In genomic region chr17:348012-348411, GRCh38 we compare ENCODE assay signal across 24 cellular contexts. TPM values are rescaled to one million over a fixed set of nuclear protein-coding genes. Genes with fewer than 3 reads are reported as not detected.
DNase-seq lines count a peak whose midpoint lies in the region; ATAC-seq, FAIRE-seq and TF ChIP-seq lines count a peak whose summit lies in the region.
"Had no signal": no experiment of that assay in that cellular context is flagged by ENCODE, and none has a peak within 500 bp of the region (broad histone marks: within the 10 kb centered on the region; RNA-seq: fewer than 3 reads in every experiment).

No MANE protein-coding gene starts in this region.

- H3K4me3 ChIP-seq in heart right ventricle (no peak overlapping the region), kidney (ENCODE audit: low read length in 2 of 2) (no peak overlapping the region), prostate gland (no peak overlapping the region), upper lobe of right lung (no peak overlapping the region), sigmoid colon (no peak overlapping the region)
- H3K4me3 ChIP-seq: mucosa of descending colon, SJCRH30 had no signal

- ATAC-seq in heart right ventricle: no peak
- no peak for ATAC-seq in left cardiac atrium
- no peak for ATAC-seq in upper lobe of right lung
- ATAC-seq in GM21390 (IDR thresholded peaks at IDR 0.05; ENCODE audit: unreplicated experiment): no peak
- ATAC-seq: activated T-cell treated with anti-CD3 and anti-CD28 coated beads, Interleukin-2, amount 50 U/mL, for 4 hours; mucosa of descending colon had no signal

- no peak for TF ChIP-seq EP300 in sigmoid colon (IDR thresholded peaks at IDR 0.05)

- H3K9ac ChIP-seq in kidney (ENCODE audit: low read length in 2 of 2): no peak overlapping the region

- no peaks in the 10 kb centered on the region for H3K36me3 ChIP-seq in heart right ventricle
- H3K36me3 ChIP-seq in kidney (ENCODE audit: control insufficient read depth in 1 of 2, insufficient read depth in 2 of 2, low read length in 2 of 2): no peaks in the 10 kb centered on the region
- H3K36me3 ChIP-seq in prostate gland: no peaks in the 10 kb centered on the region
- H3K36me3 ChIP-seq in upper lobe of right lung: no peaks in the 10 kb centered on the region
- no peaks in the 10 kb centered on the region for H3K36me3 ChIP-seq in sigmoid colon
- H3K36me3 ChIP-seq: SJCRH30 had no signal

- FAIRE-seq in kidney (lab: Jason Lieb, UNC): no peak
- FAIRE-seq in RCC 7860 (lab: Jason Lieb, UNC): no peak
- FAIRE-seq: colon, D721Med had no signal

- TF ChIP-seq POLR2A in prostate gland (IDR thresholded peaks at IDR 0.05) (no peak), sigmoid colon (IDR thresholded peaks at IDR 0.05) (no peak)

- H3K27ac ChIP-seq in heart right ventricle (peak overlapping the region; percentile 51 to 96 (median 83)), kidney (ENCODE audit: low read depth in 2 of 2, low read length in 2 of 2) (peak overlapping the region; percentile 51 to 66), prostate gland (peak overlapping the region; percentile 71 to 82), upper lobe of right lung (peak overlapping the region; percentile 87), sigmoid colon (peak overlapping the region in 2 of 4 donors; percentile 64 to 68)
- H3K27ac ChIP-seq: SJCRH30 had no signal

- WGBS in heart right ventricle, 2 donors: 41 to 56% methylated on average over 2 of the region's 2 CpGs
- 48% methylated on average over 2 of the region's 2 CpGs for WGBS in prostate gland
- WGBS in sigmoid colon, 2 donors: 43 to 57% methylated on average over 2 of the region's 2 CpGs

- H3K27me3 ChIP-seq in heart right ventricle (no peaks in the 10 kb centered on the region), prostate gland (replicated peaks; ENCODE audit: insufficient read depth) (no peaks in the 10 kb centered on the region), upper lobe of right lung (no peaks in the 10 kb centered on the region), sigmoid colon (no peaks in the 10 kb centered on the region)
- H3K27me3 ChIP-seq: SJCRH30 had no signal

- TF ChIP-seq CTCF in heart right ventricle (IDR thresholded peaks at IDR 0.05): no peak
- TF ChIP-seq CTCF in kidney (IDR thresholded peaks at IDR 0.05; ENCODE audit: borderline replicate concordance, extremely low read depth, insufficient read depth): no peak
- no peak for TF ChIP-seq CTCF in prostate gland (IDR thresholded peaks at IDR 0.05)
- TF ChIP-seq CTCF in upper lobe of right lung (IDR thresholded peaks at IDR 0.05): no peak
- no peak for TF ChIP-seq CTCF in sigmoid colon (IDR thresholded peaks at IDR 0.05)

- DNase-seq in heart right ventricle (no peak), left cardiac atrium (no peak), kidney (no peak), prostate gland (ENCODE audit: low spot score) (no peak), upper lobe of right lung (no peak), RCC 7860 (ENCODE audit: low spot score) (no peak), sigmoid colon (no peak)
- DNase-seq: 8988T; activated gamma-delta T cell; activated naive CD8-positive, alpha-beta T cell treated with anti-CD3 and anti-CD28 coated beads for 36 hours; activated T-cell treated with anti-CD3 and anti-CD28 coated beads, Interleukin-2, amount 50 U/mL, for 4 hours; CD4-positive, alpha-beta T cell; DND-41; GF-D8; HCEC 1CT; Kasumi-1; NCI-H1436 treated with DMSO at 0.1 percent for 48 hours; NCI-H2081 treated with DMSO at 0.1 percent for 48 hours; SJCRH30; stimulated activated CD4-positive, alpha-beta T cell treated with anti-CD3 and anti-CD28 coated beads, Interleukin-2, amount 100 ng/mL, for 48 hours had no signal

- intact Hi-C loops in heart right ventricle (cut with DNase I) (loop anchor here in 2 of 10 donors (2.0 kb wide), 2 partner anchors 13 to 47 kb away; no protein-coding TSS in a partner anchor), left cardiac atrium (cut with DNase I) (no loop called here), kidney (cut with DNase I) (no loop called here), prostate gland (cut with DNase I) (no loop called here), upper lobe of right lung (cut with DNase I) (no loop called here), sigmoid colon (cut with DNase I) (no loop called here)

- H3K4me1 ChIP-seq in heart right ventricle (peaks cover 25 to 58% (median 48%) of the 10 kb centered on the region in 9 donors), kidney (ENCODE audit: control insufficient read depth in 1 of 2, insufficient read depth in 1 of 2, low read depth in 1 of 2, low read length in 2 of 2) (peaks cover 44 to 49% of the 10 kb centered on the region in 2 donors), prostate gland (replicated peaks) (peaks cover 3% of the 10 kb centered on the region), upper lobe of right lung (peaks cover 46% of the 10 kb centered on the region), sigmoid colon (peaks cover 0 to 15% (median 8%) of the 10 kb centered on the region in 4 donors)

- H3K9me3 ChIP-seq in heart right ventricle (no peaks in the 10 kb centered on the region), kidney (ENCODE audit: control insufficient read depth in 1 of 2, low read length in 2 of 2) (no peaks in the 10 kb centered on the region), prostate gland (no peaks in the 10 kb centered on the region), upper lobe of right lung (no peaks in the 10 kb centered on the region), sigmoid colon (no peaks in the 10 kb centered on the region)
- H3K9me3 ChIP-seq: mucosa of descending colon, SJCRH30 had no signal

RNA-seq across cellular contexts. Expression of gene RPH3AL, which starts 4.6 kb away (rescaled TPM):
- total RNA-seq in heart right ventricle: 10 to 100 TPM in 1 of 10 donors, 1 to 10 TPM in 9; 3.6 to 11.1 (median 6.2) TPM
- polyA plus RNA-seq in heart right ventricle: 1 to 10 TPM; 4.5 to 6.4 TPM
- total RNA-seq in left cardiac atrium: 10 to 100 TPM in 1 of 2 donors, 1 to 10 TPM in 1; 5.9 to 10.9 TPM
- 55.9 TPM for total RNA-seq in kidney
- 18.1 TPM for polyA plus RNA-seq in kidney (ENCODE audit: insufficient read depth, low read depth, low replicate concordance)
- 10 to 100 TPM; 11.7 to 17.8 TPM for total RNA-seq in prostate gland
- total RNA-seq in upper lobe of right lung: 33.3 TPM
- total RNA-seq in sigmoid colon: 10 to 100 TPM in 1 of 4 donors, 1 to 10 TPM in 3; 1.8 to 12.7 (median 3.1) TPM
- 10 to 100 TPM; 14.2 to 23.1 (median 15.0) TPM for polyA plus RNA-seq in sigmoid colon
